ENCODE assay signal across 8 cellular contexts in the genomic region with DNA sequence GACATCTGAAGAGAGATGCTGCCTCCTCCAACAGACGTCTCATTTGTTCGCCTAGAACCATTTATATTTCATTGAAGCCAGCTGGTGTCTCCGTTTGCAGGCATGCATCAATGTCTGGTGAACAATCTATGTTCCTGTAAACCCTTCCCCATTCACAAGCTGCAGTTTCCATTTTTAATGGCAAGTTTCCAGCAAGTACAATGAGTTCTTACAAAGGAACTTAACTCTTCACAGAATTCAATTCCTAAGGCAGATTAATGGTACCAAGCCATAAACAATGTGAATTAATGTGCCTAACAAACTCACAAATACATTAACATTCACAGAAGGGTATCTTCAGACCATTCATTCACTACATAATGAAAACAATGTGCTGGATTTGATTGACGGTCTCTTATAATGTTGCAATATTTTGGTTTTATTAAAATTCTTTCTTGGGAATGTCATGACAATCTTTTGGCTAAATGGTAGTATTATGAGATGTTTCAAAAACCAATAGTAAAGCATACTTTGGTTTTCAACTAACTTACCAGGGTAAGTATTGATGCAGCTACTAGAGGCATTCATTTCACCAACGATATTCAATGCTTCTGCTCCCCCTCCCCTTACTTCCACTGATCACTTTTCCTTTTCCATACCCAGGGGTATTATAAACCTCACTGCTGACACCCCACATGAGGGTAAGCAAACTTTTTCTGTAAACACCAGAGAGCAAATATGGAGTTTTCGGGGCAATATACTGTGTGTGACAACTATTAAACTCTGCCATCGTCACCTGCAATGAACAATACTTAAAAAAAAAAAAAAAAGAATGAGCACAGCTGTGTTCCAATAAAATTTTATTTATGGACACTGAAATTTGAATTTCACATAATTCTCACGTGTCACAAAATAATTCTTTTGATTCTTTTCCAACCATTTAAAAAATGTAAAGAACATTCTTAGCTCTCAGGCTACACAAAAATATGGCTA. TPM values are rescaled to one million over a fixed set of nuclear protein-coding genes. Genes with fewer than 3 reads are reported as not detected.
A peak's percentile ranks its signal among the peaks of the same experiment; 100 is the strongest.
DNase-seq lines count a peak whose midpoint lies in the region; ATAC-seq and TF ChIP-seq lines count a peak whose summit lies in the region.

No MANE protein-coding gene starts in this region.

- intact Hi-C loops in CD8-positive, alpha-beta T cell (cut with DNase I, micrococcal nuclease): loop anchor here in 1 of 2 experiments (2.0 to 5.0 kb wide), 2 partner anchors 13 to 36 kb away; no protein-coding TSS in a partner anchor

- CTCF ChIA-PET in CD8-positive, alpha-beta T cell (lab: Charles Lee): interaction anchor here (0.7 to 0.9 kb wide), 3 partner anchors 13 to 108 kb away, joined by 3 to 4 read pairs (median 3); no protein-coding TSS in a partner anchor
- CTCF ChIA-PET in activated CD4-positive, alpha-beta memory T cell treated with anti-CD3 and anti-CD28 coated beads, Interleukin-2, amount 10 ng/mL, durations not matched to agents 7 days and 5 days (lab: Charles Lee): interaction anchor here (0.7 to 1.2 kb wide), 5 partner anchors 12 to 134 kb away, joined by 3 to 5 read pairs (median 3); no protein-coding TSS in a partner anchor

- H3K27ac Mint-ChIP-seq in CD8-positive, alpha-beta T cell: peak overlapping the region; percentile 50
- peak overlapping the region; percentile 75 for H3K27ac Mint-ChIP-seq in activated CD4-positive, alpha-beta memory T cell treated with anti-CD3 and anti-CD28 coated beads, Interleukin-2, amount 10 ng/mL, durations not matched to agents 7 days and 5 days

- no peak overlapping the region for H2AFZ ChIP-seq in smooth muscle cell (ENCODE audit: low read depth)

- WGBS in HUES64: 69% methylated on average over 7 of the region's 8 CpGs
- WGBS in smooth muscle cell (ENCODE audit: low lambda C conversion rate): 54% methylated on average over 8 of the region's 8 CpGs

- no peaks in the 10 kb centered on the region for H3K9me3 ChIP-seq in CD8-positive, alpha-beta T cell (ENCODE audit: low read length)
- no peaks in the 10 kb centered on the region for H3K9me3 ChIP-seq in HUES64 (ENCODE audit: insufficient read depth, low read depth, low read length)
- no peaks in the 10 kb centered on the region for H3K9me3 ChIP-seq in smooth muscle cell (replicated peaks; ENCODE audit: low read depth)

- no peaks in the 10 kb centered on the region for H3K36me3 ChIP-seq in CD8-positive, alpha-beta T cell (ENCODE audit: insufficient read depth, low read length)
- H3K36me3 ChIP-seq in HUES64 (ENCODE audit: insufficient read depth, low read length) (peaks cover 6% of the 10 kb centered on the region), smooth muscle cell (ENCODE audit: low read depth) (no peaks in the 10 kb centered on the region)

- H3K9ac ChIP-seq in HUES64 (ENCODE audit: low read depth, low read length) (peak overlapping the region; percentile 93; the same call in 1 of the 2 replicates), smooth muscle cell (ENCODE audit: low read depth) (peak overlapping the region; percentile 17)

- H3K4me2 ChIP-seq in smooth muscle cell: peak overlapping the region; percentile 100

- no peak for DNase-seq in CD8-positive, alpha-beta T cell
- DNase-seq in activated CD4-positive, alpha-beta memory T cell treated with anti-CD3 and anti-CD28 coated beads, Interleukin-2, amount 10 ng/mL, durations not matched to agents 7 days and 5 days: no peak
- DNase-seq in hepatic stellate cell (ENCODE audit: low spot score): peak; percentile 60
- no peak for DNase-seq in smooth muscle cell (lab: John Stamatoyannopoulos, UW; ENCODE audit: unreplicated experiment)
- no peak for DNase-seq in NCI-H82 (lab: John Stamatoyannopoulos, UW)
- DNase-seq in GOT3 (lab: John Stamatoyannopoulos, UW): no peak

- no peak overlapping the region for H3K27ac ChIP-seq in CD8-positive, alpha-beta T cell (ENCODE audit: low read depth, low read length)
- peak overlapping the region; percentile 79; the same call in 1 of the 2 replicates for H3K27ac ChIP-seq in HUES64 (ENCODE audit: low read depth, low read length)
- H3K27ac ChIP-seq in smooth muscle cell (ENCODE audit: low read depth): peak overlapping the region; percentile 96

- no peak for ATAC-seq in CD8-positive, alpha-beta T cell
- no peak for ATAC-seq in GM21737 (IDR thresholded peaks at IDR 0.05; ENCODE audit: unreplicated experiment)

- no peak for TF ChIP-seq CTCF in CD8-positive, alpha-beta T cell (IDR thresholded peaks at IDR 0.05)
- no peak for TF ChIP-seq CTCF in smooth muscle cell (IDR thresholded peaks at IDR 0.05; ENCODE audit: borderline replicate concordance, insufficient read depth, poor library complexity, severe bottlenecking)

- peak overlapping the region; percentile 92 for H3K4me3 Mint-ChIP-seq in CD8-positive, alpha-beta T cell
- peak overlapping the region; percentile 98 for H3K4me3 Mint-ChIP-seq in activated CD4-positive, alpha-beta memory T cell treated with anti-CD3 and anti-CD28 coated beads, Interleukin-2, amount 10 ng/mL, durations not matched to agents 7 days and 5 days

- H3K27me3 ChIP-seq in CD8-positive, alpha-beta T cell (ENCODE audit: insufficient read depth, low read length): no peaks in the 10 kb centered on the region
- H3K27me3 ChIP-seq in HUES64 (ENCODE audit: insufficient read depth, low read length): no peaks in the 10 kb centered on the region
- no peaks in the 10 kb centered on the region for H3K27me3 ChIP-seq in smooth muscle cell (ENCODE audit: low read depth)

- peaks cover 28% of the 10 kb centered on the region for H3K36me3 Mint-ChIP-seq in CD8-positive, alpha-beta T cell
- peaks cover 58% of the 10 kb centered on the region for H3K36me3 Mint-ChIP-seq in activated CD4-positive, alpha-beta memory T cell treated with anti-CD3 and anti-CD28 coated beads, Interleukin-2, amount 10 ng/mL, durations not matched to agents 7 days and 5 days (ENCODE audit: low read depth)

- H3K9me3 Mint-ChIP-seq in CD8-positive, alpha-beta T cell: no peaks in the 10 kb centered on the region
- H3K9me3 Mint-ChIP-seq in activated CD4-positive, alpha-beta memory T cell treated with anti-CD3 and anti-CD28 coated beads, Interleukin-2, amount 10 ng/mL, durations not matched to agents 7 days and 5 days: no peaks in the 10 kb centered on the region

- peaks cover 5% of the 10 kb centered on the region for H3F3A ChIP-seq in smooth muscle cell (ENCODE audit: low read depth)

- no peaks in the 10 kb centered on the region for H3K27me3 Mint-ChIP-seq in CD8-positive, alpha-beta T cell (ENCODE audit: low read depth)
- H3K27me3 Mint-ChIP-seq in activated CD4-positive, alpha-beta memory T cell treated with anti-CD3 and anti-CD28 coated beads, Interleukin-2, amount 10 ng/mL, durations not matched to agents 7 days and 5 days: no peaks in the 10 kb centered on the region

- peaks cover 91% of the 10 kb centered on the region for H3K79me2 ChIP-seq in smooth muscle cell (ENCODE audit: low read depth)

- peak overlapping the region; percentile 13 for H3K4me3 ChIP-seq in CD8-positive, alpha-beta T cell (ENCODE audit: low read depth, low read length)
- H3K4me3 ChIP-seq in HUES64 (ENCODE audit: low read length) (peak overlapping the region; percentile 94), smooth muscle cell (peak overlapping the region; percentile 88)

- H3K4me1 ChIP-seq in CD8-positive, alpha-beta T cell (ENCODE audit: insufficient read depth, low read length): peaks cover 33% of the 10 kb centered on the region
- peaks cover 37% of the 10 kb centered on the region for H3K4me1 ChIP-seq in HUES64 (ENCODE audit: insufficient read depth, low read length)
- peaks cover 43% of the 10 kb centered on the region for H3K4me1 ChIP-seq in smooth muscle cell (ENCODE audit: low read depth)

- POLR2A ChIA-PET in CD8-positive, alpha-beta T cell (lab: Charles Lee): interaction anchor here (0.6 to 1.7 kb wide), 6 partner anchors 10 to 542 kb away, joined by 4 to 8 read pairs (median 4); a partner anchor contains a TSS
- POLR2A ChIA-PET in activated CD4-positive, alpha-beta memory T cell treated with anti-CD3 and anti-CD28 coated beads, Interleukin-2, amount 10 ng/mL, durations not matched to agents 7 days and 5 days (lab: Charles Lee): interaction anchor here (0.8 to 5.0 kb wide), 15 partner anchors 10 to 1382 kb away, joined by 3 to 38 read pairs (median 4); a partner anchor contains a TSS

- peaks cover 85% of the 10 kb centered on the region for H4K20me1 ChIP-seq in smooth muscle cell (ENCODE audit: low read depth)

- peaks cover 71% of the 10 kb centered on the region for H3K4me1 Mint-ChIP-seq in CD8-positive, alpha-beta T cell (ENCODE audit: low read depth)
- H3K4me1 Mint-ChIP-seq in activated CD4-positive, alpha-beta memory T cell treated with anti-CD3 and anti-CD28 coated beads, Interleukin-2, amount 10 ng/mL, durations not matched to agents 7 days and 5 days: peaks cover 62% of the 10 kb centered on the region

RNA-seq across cellular contexts. Expression of a gene that starts 4.2 kb away (rescaled TPM):
- 10 to 100 TPM; 79.4 to 82.4 TPM for total RNA-seq in CD8-positive, alpha-beta T cell
- polyA plus RNA-seq in HUES64 (2013, experiment 1 of 2): 47.8 TPM
- polyA plus RNA-seq in HUES64 (2013, experiment 2 of 2): 54.5 TPM
- 10 to 100 TPM; 56.5 to 58.5 TPM for total RNA-seq in activated CD4-positive, alpha-beta memory T cell treated with anti-CD3 and anti-CD28 coated beads, Interleukin-2, amount 10 ng/mL, durations not matched to agents 7 days and 5 days
- total RNA-seq in smooth muscle cell: 29.5 and 29.6 TPM in 2 replicates
- 50.5 and 60.3 TPM in 2 replicates for polyA plus RNA-seq in smooth muscle cell

Comparison
In these comparisons a context has a peak if more than half of its experiments do, and no peak if none do; other contexts are left out.
1. H3K4me3 ChIP-seq: peak in every context shown above with its lines; median percentile 94 in HUES64; 88 in smooth muscle cell; 13 in CD8-positive, alpha-beta T cell.